In genomic region chr18:25350561-25351201, GRCh38 we compare ENCODE assay signal across 8 cellular contexts. TPM values are rescaled to one million over a fixed set of nuclear protein-coding genes. Genes with fewer than 3 reads are reported as not detected.
DNase-seq lines count a peak whose midpoint lies in the region; ATAC-seq and TF ChIP-seq lines count a peak whose summit lies in the region.

No MANE protein-coding gene starts in this region.

- H4K20me1 ChIP-seq in neural progenitor cell (ENCODE audit: low read depth) = peaks cover 37% of the 10 kb centered on the region

- H3K79me2 ChIP-seq in neural progenitor cell (ENCODE audit: low read depth) = peaks cover 67% of the 10 kb centered on the region

- peak; percentile 18 for ATAC-seq in activated CD4-positive, alpha-beta T cell treated with anti-CD3 and anti-CD28 coated beads for 36 hours
- peak; percentile 45 for ATAC-seq in HG03460 (IDR thresholded peaks at IDR 0.05; ENCODE audit: unreplicated experiment)
- peak in 1 of 2 donors; percentile 22 for ATAC-seq in activated T-cell treated with anti-CD3 and anti-CD28 coated beads, Interleukin-2, amount 50 U/mL, for 4 hours

- no peaks in the 10 kb centered on the region for H3K36me3 Mint-ChIP-seq in activated CD4-positive, alpha-beta T cell treated with anti-CD3 and anti-CD28 coated beads for 36 hours (ENCODE audit: low read depth)
- H3K36me3 Mint-ChIP-seq in activated T-cell treated with anti-CD3 and anti-CD28 coated beads, Interleukin-2, amount 50 U/mL, for 4 hours (ENCODE audit: insufficient read depth) = no peaks in the 10 kb centered on the region
- H3K36me3 Mint-ChIP-seq in neural progenitor cell = peaks cover 16% of the 10 kb centered on the region

- H3K4me1 ChIP-seq in neural progenitor cell = peaks cover 40% of the 10 kb centered on the region

- H3K4me3 Mint-ChIP-seq in activated CD4-positive, alpha-beta T cell treated with anti-CD3 and anti-CD28 coated beads for 36 hours = peak overlapping the region; percentile 71
- H3K4me3 Mint-ChIP-seq in activated T-cell treated with anti-CD3 and anti-CD28 coated beads, Interleukin-2, amount 50 U/mL, for 4 hours = peak overlapping the region; percentile 80
- H3K4me3 Mint-ChIP-seq in neural progenitor cell = peak overlapping the region; percentile 97

- H3K4me1 Mint-ChIP-seq in activated CD4-positive, alpha-beta T cell treated with anti-CD3 and anti-CD28 coated beads for 36 hours = peaks cover 10% of the 10 kb centered on the region
- peaks cover 13% of the 10 kb centered on the region for H3K4me1 Mint-ChIP-seq in activated T-cell treated with anti-CD3 and anti-CD28 coated beads, Interleukin-2, amount 50 U/mL, for 4 hours (ENCODE audit: low read depth)
- peaks cover 53% of the 10 kb centered on the region for H3K4me1 Mint-ChIP-seq in neural progenitor cell

- no peak overlapping the region for H2AFZ ChIP-seq in neural progenitor cell (replicated peaks)

- no peak overlapping the region for H3K27ac Mint-ChIP-seq in activated CD4-positive, alpha-beta T cell treated with anti-CD3 and anti-CD28 coated beads for 36 hours
- H3K27ac Mint-ChIP-seq in neural progenitor cell = peak overlapping the region; percentile 100

- H3K36me3 ChIP-seq in neural progenitor cell = no peaks in the 10 kb centered on the region

- intact Hi-C loops in activated CD4-positive, alpha-beta T cell treated with anti-CD3 and anti-CD28 coated beads for 36 hours (cut with DNase I, micrococcal nuclease) = loop anchor here in 1 of 2 experiments (5.0 kb wide), 1 partner anchor 742 kb away; the partner anchor contains the start of gene SS18

- peaks cover 35% of the 10 kb centered on the region for H3F3A ChIP-seq in neural progenitor cell (ENCODE audit: low read depth)

- H3K4me3 ChIP-seq in neural progenitor cell = peak overlapping the region; percentile 100

- H3K9me3 Mint-ChIP-seq in activated CD4-positive, alpha-beta T cell treated with anti-CD3 and anti-CD28 coated beads for 36 hours (ENCODE audit: low read depth) = no peaks in the 10 kb centered on the region
- peaks cover 5% of the 10 kb centered on the region for H3K9me3 Mint-ChIP-seq in activated T-cell treated with anti-CD3 and anti-CD28 coated beads, Interleukin-2, amount 50 U/mL, for 4 hours
- H3K9me3 Mint-ChIP-seq in neural progenitor cell = peaks cover 2% of the 10 kb centered on the region

- CTCF ChIA-PET in activated CD4-positive, alpha-beta T cell treated with anti-CD3 and anti-CD28 coated beads for 36 hours (lab: Charles Lee) = no interaction called here

- peaks cover 50% of the 10 kb centered on the region for H3K27me3 Mint-ChIP-seq in activated CD4-positive, alpha-beta T cell treated with anti-CD3 and anti-CD28 coated beads for 36 hours
- H3K27me3 Mint-ChIP-seq in activated T-cell treated with anti-CD3 and anti-CD28 coated beads, Interleukin-2, amount 50 U/mL, for 4 hours (ENCODE audit: low read depth) = peaks cover 55% of the 10 kb centered on the region
- H3K27me3 Mint-ChIP-seq in neural progenitor cell (ENCODE audit: insufficient read depth, low read depth) = peaks cover 10% of the 10 kb centered on the region

- TF ChIP-seq CTCF in neural progenitor cell (IDR thresholded peaks at IDR 0.05) = no peak

- H3K9me3 ChIP-seq in neural progenitor cell (ENCODE audit: low read depth) = no peaks in the 10 kb centered on the region

- peak; percentile 22 for DNase-seq in activated CD4-positive, alpha-beta T cell treated with anti-CD3 and anti-CD28 coated beads for 36 hours
- no peak for DNase-seq in activated CD4-positive, alpha-beta T cell treated with anti-CD3 and anti-CD28 coated beads for 48 hours
- no peak for DNase-seq in activated T-cell treated with anti-CD3 and anti-CD28 coated beads, Interleukin-2, amount 50 U/mL, for 4 hours
- DNase-seq in germinal center (ENCODE audit: low spot score) (peak; percentile 38), neural progenitor cell (ENCODE audit: low spot score) (peak; percentile 74), HK-2 (ENCODE audit: unreplicated experiment) (no peak), AML-193 (lab: John Stamatoyannopoulos, UW) (no peak)

- H3K4me2 ChIP-seq in neural progenitor cell = peak overlapping the region; percentile 94

- peak overlapping the region; percentile 99 for H3K27ac ChIP-seq in neural progenitor cell

- POLR2A ChIA-PET in activated CD4-positive, alpha-beta T cell treated with anti-CD3 and anti-CD28 coated beads for 36 hours (lab: Charles Lee) = no interaction called here

- H3K27me3 ChIP-seq in neural progenitor cell = peaks cover 48% of the 10 kb centered on the region

- H3K9ac ChIP-seq in neural progenitor cell = peak overlapping the region; percentile 89

RNA-seq across cellular contexts. Expression of gene ZNF521, which starts 1.3 kb away (rescaled TPM):
- total RNA-seq in activated CD4-positive, alpha-beta T cell treated with anti-CD3 and anti-CD28 coated beads for 36 hours = not detected
- total RNA-seq in activated T-cell treated with anti-CD3 and anti-CD28 coated beads, Interleukin-2, amount 50 U/mL, for 4 hours = under 1 TPM; 0.15 to 0.33 (median 0.16) TPM
- total RNA-seq in neural progenitor cell (ENCODE audit: low replicate concordance) = 136 and 148 TPM in 2 replicates

Comparison
In these comparisons a context has a peak if more than half of its experiments do, and no peak if none do; other contexts are left out.
1. DNase-seq: peak in activated CD4-positive, alpha-beta T cell treated with anti-CD3 and anti-CD28 coated beads for 36 hours (single experiment), germinal center (single experiment) and neural progenitor cell (single experiment); none in activated CD4-positive, alpha-beta T cell treated with anti-CD3 and anti-CD28 coated beads for 48 hours (single experiment), activated T-cell treated with anti-CD3 and anti-CD28 coated beads, Interleukin-2, amount 50 U/mL, for 4 hours (single experiment), HK-2 (single experiment) and AML-193 (0 of 2).
2. RNA of gene ZNF521, which starts 1.3 kb away (total RNA-seq): 136 to 148 TPM in neural progenitor cell; 0.15 to 0.33 TPM in activated T-cell treated with anti-CD3 and anti-CD28 coated beads, Interleukin-2, amount 50 U/mL, for 4 hours and not detected in activated CD4-positive, alpha-beta T cell treated with anti-CD3 and anti-CD28 coated beads for 36 hours; every median in the first group is over 100 times any median in the second.
3. Peak in every context shown above with its lines, with median percentiles within 50 percentile points of each other: H3K4me3 Mint-ChIP-seq.